Comparison of ENCODE assay signal across 8 cellular contexts in the genomic region with DNA sequence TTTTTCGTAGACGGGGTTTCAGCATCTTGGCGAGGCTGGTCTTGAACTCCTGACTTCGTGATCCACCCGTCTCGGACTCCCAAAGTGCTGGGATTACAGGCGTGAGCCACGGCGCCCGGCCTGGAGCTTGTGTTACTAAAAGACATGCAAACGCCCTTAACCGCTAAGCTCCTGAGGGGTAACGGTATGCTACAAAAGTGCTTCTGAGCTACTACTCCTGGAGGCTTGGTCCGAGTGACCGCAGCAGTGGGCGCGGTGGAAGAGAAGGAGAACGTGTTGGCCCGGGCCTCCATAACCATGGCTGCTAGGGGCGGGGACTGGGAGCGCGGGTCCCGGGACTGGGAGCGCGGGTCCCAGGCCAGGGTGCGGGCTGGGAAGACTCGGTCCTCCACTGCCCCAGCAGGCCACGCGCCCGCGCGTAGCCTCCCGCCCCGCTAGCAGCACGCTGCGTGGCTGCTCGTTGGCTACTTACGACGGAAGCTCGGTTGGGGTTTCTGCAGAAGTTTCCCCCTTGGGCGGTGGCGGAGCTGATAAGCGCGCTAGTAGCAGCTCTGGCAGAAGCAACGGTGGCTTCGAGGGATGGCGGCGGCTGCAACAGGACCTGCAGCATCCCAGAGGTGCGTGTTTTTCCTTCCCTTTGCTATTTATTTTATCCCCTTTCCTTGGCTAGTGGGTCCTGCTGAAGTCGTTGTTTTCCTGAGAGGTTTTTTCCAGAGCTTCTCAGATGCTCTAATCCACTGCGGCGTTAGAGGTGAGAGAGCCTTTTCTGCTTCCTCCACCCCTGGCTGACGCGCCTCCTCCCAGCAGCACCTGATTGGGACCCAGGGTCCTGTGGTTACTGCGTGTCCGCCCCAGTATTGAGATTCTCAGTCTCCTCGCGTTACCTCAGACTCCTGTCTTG.
DNase-seq lines count a peak whose midpoint lies in the region; ATAC-seq, FAIRE-seq and TF ChIP-seq lines count a peak whose summit lies in the region.

No MANE protein-coding gene starts in this region.

- peaks cover 3% of the 10 kb centered on the region; the same call in 1 of the 3 replicates for H3K36me3 ChIP-seq in K562 (ENCODE audit: control insufficient read depth, insufficient read depth, low read length)

- peak; percentile 97 for ATAC-seq in K562

- peaks cover 46% of the 10 kb centered on the region for H3K79me2 ChIP-seq in K562 (ENCODE audit: control insufficient read depth, insufficient read depth, low read length)

- H4K20me1 ChIP-seq in K562 (replicated peaks; ENCODE audit: control insufficient read depth, insufficient read depth, low read length) = no peaks in the 10 kb centered on the region

- H3K9ac ChIP-seq in K562 (ENCODE audit: insufficient read depth in 1 of 2, low read depth in 2 of 2, low read length in 2 of 2) = peak overlapping the region; percentile 91 to 96

- peak overlapping the region; percentile 100 for H3K27ac ChIP-seq in K562 (ENCODE audit: extremely low read depth, low read depth, low read length)

- POLR2A ChIA-PET in K562 (lab: Yijun Ruan, JAX) = interaction anchor here (0.6 to 1.9 kb wide), 13 partner anchors 10 to 613 kb away, joined by 3 to 9 read pairs (median 4); no protein-coding TSS in a partner anchor

- H3K27me3 ChIP-seq in K562 (ENCODE audit: control insufficient read depth in 2 of 2, insufficient read depth in 2 of 2, low read length in 2 of 2) = no peaks in the 10 kb centered on the region

- H3K4me1 ChIP-seq in K562 (replicated peaks in 1 of 2; ENCODE audit: control insufficient read depth in 2 of 2, insufficient read depth in 2 of 2, low read length in 2 of 2) = peaks cover 14 to 23% of the 10 kb centered on the region in 2 experiments

- FAIRE-seq in GM19239 (lab: Jason Lieb, UNC) (peak; percentile 47), K562 (lab: Jason Lieb, UNC) (peak; percentile 80), urothelium cell line (lab: Jason Lieb, UNC) (peak; percentile 40)

- TF ChIP-seq RAD21 in K562 (CRISPR knock-in tag; conservative IDR thresholded peaks at IDR 0.05 in 1 of 2, IDR thresholded peaks at IDR 0.05 in 1 of 2) = no peak

- H3K9me3 ChIP-seq in K562 (replicated peaks; ENCODE audit: control insufficient read depth, insufficient read depth, low read depth, low read length) = no peaks in the 10 kb centered on the region

- H3K4me2 ChIP-seq in K562 (ENCODE audit: insufficient read depth, low read length) = peak overlapping the region; percentile 89

- 0 out of 2 replicates have a peak, but pooled peaks have one; percentile 21 for TF ChIP-seq EP300 in K562 (IDR thresholded peaks at IDR 0.05; ENCODE audit: low read length)

- H2AFZ ChIP-seq in K562 (ENCODE audit: low read depth, low read length) = peak overlapping the region; percentile 99

- peak overlapping the region; percentile 76 for H3K4me3 ChIP-seq in K562

- CTCF ChIA-PET in K562 (lab: Yijun Ruan, JAX; ENCODE audit: low intra/inter-chr PET ratio) = no interaction called here

- TSS peak; percentile 87 for BruUV-seq in K562 (replicated peaks; lab: Mats Ljungman, UMichigan)

- peak; percentile 87 for DNase-seq in A172 (ENCODE audit: low spot score)
- DNase-seq in GM19239 (ENCODE audit: insufficient read length, low spot score) = no peak
- DNase-seq in NCI-H146 (lab: John Stamatoyannopoulos, UW) = peak; percentile 86
- peak; percentile 87 for DNase-seq in UCSD-AML1 (lab: John Stamatoyannopoulos, UW; ENCODE audit: unreplicated experiment)
- peak; percentile 84 to 94 (median 86) for DNase-seq in K562 (ENCODE audit: extremely low read depth in 1 of 4, low spot score in 3 of 4)
- peak; percentile 78 to 83 for DNase-seq in hippocampal formation (lab: John Stamatoyannopoulos, UW)
- peak; percentile 75 for DNase-seq in renal cortical epithelial cell (ENCODE audit: low read depth)
- DNase-seq in urothelium cell line (ENCODE audit: low spot score) = peak; percentile 81

- no peaks in the 10 kb centered on the region for H3K9me1 ChIP-seq in K562 (ENCODE audit: control insufficient read depth, insufficient read depth, low read length)

- TF ChIP-seq CTCF in K562 (IDR thresholded peaks at IDR 0.05 in 2 of 3, conservative IDR thresholded peaks at IDR 0.05 in 1 of 3; ENCODE audit: insufficient read depth in 2 of 3, low read depth in 1 of 3, low read length in 3 of 3) = no peak; a peak in 1 of 6 replicates

- WGBS in K562 (ENCODE audit: insufficient coverage, low coverage, missing lambda C conversion rate) = under 1% methylated on average over 57 of the region's 58 CpGs

- intact Hi-C loops in K562 (cut with micrococcal nuclease) = loop anchor here (2.0 to 10.0 kb wide), 2 partner anchors 43 to 383 kb away; partner anchors contain the start of gene ZNF782

- in situ Hi-C loops in K562 (cut with MboI) = no loop called here

- peak; percentile 92 for TF ChIP-seq POLR2A in K562 (conservative IDR thresholded peaks at IDR 0.05)

TF ChIP-seq in K562, 482 proteins besides CTCF, POLR2A, EP300 and RAD21 (continues in another document):
- TF ChIP-seq GABPB1 (CRISPR knock-in tag; IDR thresholded peaks at IDR 0.05) (peak; percentile 80), MTA3 (IDR thresholded peaks at IDR 0.05; ENCODE audit: borderline replicate concordance) (peak; percentile 97), YBX1 (IDR thresholded peaks at IDR 0.05) (no peak), TFAP4 (CRISPR knock-in tag; IDR thresholded peaks at IDR 0.05; ENCODE audit: borderline replicate concordance) (peak; percentile 80; the same call in 1 of the 2 replicates), ESRRA (IDR thresholded peaks at IDR 0.05; ENCODE audit: borderline replicate concordance, low read depth) (peak; percentile 55; the same call in 1 of the 2 replicates), ZNF24 (IDR thresholded peaks at IDR 0.05) (0 out of 2 replicates have a peak, but pooled peaks have one; percentile 17), RBM25 (IDR thresholded peaks at IDR 0.05; ENCODE audit: low read depth, low read length, severe bottlenecking) (no peak), STAT5A (IDR thresholded peaks at IDR 0.05; ENCODE audit: borderline replicate concordance, low read length) (no peak), RBM15 (IDR thresholded peaks at IDR 0.05; ENCODE audit: insufficient read depth, low read length) (no peak), FOXK2 (conservative IDR thresholded peaks at IDR 0.05 in 1 of 2, IDR thresholded peaks at IDR 0.05 in 1 of 2; ENCODE audit: low read depth in 2 of 2) (peak; percentile 22 to 67; a peak in 2 of 4 replicates), PHF21A (IDR thresholded peaks at IDR 0.05; ENCODE audit: borderline replicate concordance, low read depth) (no peak), NR2C1 (IDR thresholded peaks at IDR 0.05) (peak; percentile 26; the same call in 1 of the 2 replicates), NR2C1 (tag; IDR thresholded peaks at IDR 0.05) (peak; percentile 9; the same call in 1 of the 2 replicates), PCBP1 (IDR thresholded peaks at IDR 0.05; ENCODE audit: low read depth, low read length, poor library complexity, severe bottlenecking) (peak; percentile 74), LARP7 (IDR thresholded peaks at IDR 0.05) (no peak), ZNF780A (CRISPR knock-in tag; IDR thresholded peaks at IDR 0.05) (no peak), ZC3H8 (IDR thresholded peaks at IDR 0.05) (no peak), HMG20B (CRISPR knock-in tag; IDR thresholded peaks at IDR 0.05) (no peak), SNRNP70 (optimal IDR thresholded peaks at IDR 0.05; ENCODE audit: low read depth, low read length) (no peak), DACH1 (IDR thresholded peaks at IDR 0.05; ENCODE audit: partially characterized antibody) (no peak), ESRRB (CRISPR knock-in tag; IDR thresholded peaks at IDR 0.05; ENCODE audit: borderline replicate concordance) (no peak), FOXP1 (CRISPR knock-in tag; IDR thresholded peaks at IDR 0.05) (peak; percentile 78; the same call in 1 of the 2 replicates), PCBP2 (IDR thresholded peaks at IDR 0.05; ENCODE audit: low read depth, low read length, poor library complexity, severe bottlenecking) (no peak), ZNF444 (CRISPR knock-in tag; IDR thresholded peaks at IDR 0.05) (no peak), MAX (CRISPR knock-in tag; IDR thresholded peaks at IDR 0.05) (peak; percentile 94), CBFA2T3 (IDR thresholded peaks at IDR 0.05) (peak; percentile 26), SREBF1 (IDR thresholded peaks at IDR 0.05; ENCODE audit: borderline replicate concordance, low read depth, low read length) (no peak), FOXK1 (CRISPR knock-in tag; IDR thresholded peaks at IDR 0.05; ENCODE audit: borderline replicate concordance) (no peak)
- TF ChIP-seq, protein P1, sequence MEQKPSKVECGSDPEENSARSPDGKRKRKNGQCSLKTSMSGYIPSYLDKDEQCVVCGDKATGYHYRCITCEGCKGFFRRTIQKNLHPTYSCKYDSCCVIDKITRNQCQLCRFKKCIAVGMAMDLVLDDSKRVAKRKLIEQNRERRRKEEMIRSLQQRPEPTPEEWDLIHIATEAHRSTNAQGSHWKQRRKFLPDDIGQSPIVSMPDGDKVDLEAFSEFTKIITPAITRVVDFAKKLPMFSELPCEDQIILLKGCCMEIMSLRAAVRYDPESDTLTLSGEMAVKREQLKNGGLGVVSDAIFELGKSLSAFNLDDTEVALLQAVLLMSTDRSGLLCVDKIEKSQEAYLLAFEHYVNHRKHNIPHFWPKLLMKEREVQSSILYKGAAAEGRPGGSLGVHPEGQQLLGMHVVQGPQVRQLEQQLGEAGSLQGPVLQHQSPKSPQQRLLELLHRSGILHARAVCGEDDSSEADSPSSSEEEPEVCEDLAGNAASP (IDR thresholded peaks at IDR 0.05) = no peak
- TF ChIP-seq, protein P2, sequence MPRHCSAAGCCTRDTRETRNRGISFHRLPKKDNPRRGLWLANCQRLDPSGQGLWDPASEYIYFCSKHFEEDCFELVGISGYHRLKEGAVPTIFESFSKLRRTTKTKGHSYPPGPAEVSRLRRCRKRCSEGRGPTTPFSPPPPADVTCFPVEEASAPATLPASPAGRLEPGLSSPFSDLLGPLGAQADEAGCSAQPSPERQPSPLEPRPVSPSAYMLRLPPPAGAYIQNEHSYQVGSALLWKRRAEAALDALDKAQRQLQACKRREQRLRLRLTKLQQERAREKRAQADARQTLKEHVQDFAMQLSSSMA (CRISPR knock-in tag; IDR thresholded peaks at IDR 0.05) = no peak
